Comparison of ENCODE assay signal across 8 cellular contexts in the genomic region with DNA sequence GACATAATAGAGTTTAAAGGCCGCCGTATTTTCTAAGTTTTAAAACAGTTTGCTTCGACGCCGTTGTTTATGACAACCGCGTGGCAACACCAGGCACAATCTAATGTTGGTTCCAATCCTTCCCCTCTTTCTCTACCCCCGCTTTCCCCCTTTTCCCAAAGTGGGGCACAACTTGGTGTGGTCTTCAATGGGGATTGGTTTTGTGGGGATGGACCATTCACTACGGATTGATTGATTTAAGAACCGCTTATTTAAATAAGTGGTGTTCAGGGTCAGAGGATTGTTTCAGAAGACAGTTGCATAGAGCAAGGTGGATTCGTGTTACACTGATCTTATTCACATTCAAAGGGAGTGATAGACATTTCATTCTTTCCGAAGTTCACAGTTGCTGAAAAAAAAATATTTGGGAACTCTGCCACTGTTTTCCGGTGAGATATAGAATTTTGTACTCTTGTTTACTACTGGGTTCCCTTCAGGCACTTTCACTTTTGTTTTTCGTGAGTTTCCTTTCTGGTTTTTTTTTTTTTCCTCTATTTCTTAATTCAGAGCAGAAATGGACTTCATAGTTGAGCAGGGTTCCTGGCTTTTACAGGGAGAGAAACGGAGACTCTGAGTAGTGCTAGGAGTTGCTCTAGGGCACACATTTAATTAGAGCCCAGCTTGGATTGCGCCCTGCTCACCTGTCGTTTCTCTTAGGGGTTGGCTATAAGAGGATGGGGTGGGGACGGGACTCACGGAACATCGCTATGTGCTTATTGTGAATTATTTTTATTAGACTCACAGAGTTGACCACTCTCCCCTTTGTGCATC.
A peak's percentile ranks its signal among the peaks of the same experiment; 100 is the strongest.
DNase-seq lines count a peak whose midpoint lies in the region; ATAC-seq and TF ChIP-seq lines count a peak whose summit lies in the region.

No MANE protein-coding gene starts in this region.

- peak overlapping the region; percentile 98 for H3K27ac Mint-ChIP-seq in dendritic cell treated with granulocyte-macrophage colony-stimulating factor and Interleukin-4, amounts not matched to agents 40 ng/mL and 50 ng/mL, for 4 days

- H3K4me3 Mint-ChIP-seq in dendritic cell treated with granulocyte-macrophage colony-stimulating factor and Interleukin-4, amounts not matched to agents 40 ng/mL and 50 ng/mL, for 4 days = peak overlapping the region; percentile 94

- no peaks in the 10 kb centered on the region for H3K27me3 Mint-ChIP-seq in dendritic cell treated with granulocyte-macrophage colony-stimulating factor and Interleukin-4, amounts not matched to agents 40 ng/mL and 50 ng/mL, for 4 days

- peak overlapping the region; percentile 94 for H3K9ac ChIP-seq in SK-N-MC (ENCODE audit: insufficient read length)

- no peaks in the 10 kb centered on the region for H3K27me3 ChIP-seq in upper lobe of right lung

- ATAC-seq in HG03066 (IDR thresholded peaks at IDR 0.05; ENCODE audit: low read depth, unreplicated experiment) (peak; percentile 13), upper lobe of right lung (no peak), HG03378 (IDR thresholded peaks at IDR 0.05; ENCODE audit: unreplicated experiment) (no peak)

- peaks cover 25% of the 10 kb centered on the region for H3K4me1 ChIP-seq in upper lobe of right lung

- intact Hi-C loops in dendritic cell treated with granulocyte-macrophage colony-stimulating factor and Interleukin-4, amounts not matched to agents 40 ng/mL and 50 ng/mL, for 4 days (cut with micrococcal nuclease) = loop anchor here (5.0 kb wide), 1 partner anchor 66 kb away; no protein-coding TSS in a partner anchor
- intact Hi-C loops in upper lobe of right lung (cut with DNase I) = loop anchor here (10.0 kb wide), 1 partner anchor 104 kb away; a partner anchor contains a TSS

- peak overlapping the region; percentile 83 for H3K27ac ChIP-seq in SK-N-MC
- peak overlapping the region; percentile 100 for H3K27ac ChIP-seq in upper lobe of right lung

- DNase-seq in NCI-H82 (lab: John Stamatoyannopoulos, UW) (peak; percentile 68), NCI-H82 treated with DMSO at 0.1 percent for 48 hours (lab: John Stamatoyannopoulos, UW; ENCODE audit: unreplicated experiment) (no peak), SK-N-MC (ENCODE audit: low read depth, low spot score) (no peak), midbrain (lab: John Stamatoyannopoulos, UW) (peak; percentile 63), upper lobe of right lung (no peak)

- H3K36me3 ChIP-seq in SK-N-MC (ENCODE audit: insufficient read depth, low read length) (no peaks in the 10 kb centered on the region; the same call in 1 of the 2 replicates), upper lobe of right lung (no peaks in the 10 kb centered on the region)

- H3K4me1 Mint-ChIP-seq in dendritic cell treated with granulocyte-macrophage colony-stimulating factor and Interleukin-4, amounts not matched to agents 40 ng/mL and 50 ng/mL, for 4 days (ENCODE audit: low read depth) = peaks cover 41% of the 10 kb centered on the region

- no peak for TF ChIP-seq CTCF in upper lobe of right lung (IDR thresholded peaks at IDR 0.05)

- peak overlapping the region; percentile 89 for H3K4me3 ChIP-seq in SK-N-MC
- H3K4me3 ChIP-seq in upper lobe of right lung = peak overlapping the region; percentile 89

- H3K9me3 ChIP-seq in SK-N-MC (ENCODE audit: low read depth, low read length) (no peaks in the 10 kb centered on the region), upper lobe of right lung (no peaks in the 10 kb centered on the region)

- no peaks in the 10 kb centered on the region for H3K9me3 Mint-ChIP-seq in dendritic cell treated with granulocyte-macrophage colony-stimulating factor and Interleukin-4, amounts not matched to agents 40 ng/mL and 50 ng/mL, for 4 days

- peaks cover 27% of the 10 kb centered on the region for H3K36me3 Mint-ChIP-seq in dendritic cell treated with granulocyte-macrophage colony-stimulating factor and Interleukin-4, amounts not matched to agents 40 ng/mL and 50 ng/mL, for 4 days (ENCODE audit: low read depth)

Comparison
In these comparisons a context has a peak if more than half of its experiments do, and no peak if none do; other contexts are left out.
1. DNase-seq: peak in NCI-H82 (single experiment) and midbrain (single experiment); none in NCI-H82 treated with DMSO at 0.1 percent for 48 hours (single experiment), SK-N-MC (single experiment) and upper lobe of right lung (single experiment).